Comparison of ENCODE assay signal across 25 cellular contexts in the genomic region with DNA sequence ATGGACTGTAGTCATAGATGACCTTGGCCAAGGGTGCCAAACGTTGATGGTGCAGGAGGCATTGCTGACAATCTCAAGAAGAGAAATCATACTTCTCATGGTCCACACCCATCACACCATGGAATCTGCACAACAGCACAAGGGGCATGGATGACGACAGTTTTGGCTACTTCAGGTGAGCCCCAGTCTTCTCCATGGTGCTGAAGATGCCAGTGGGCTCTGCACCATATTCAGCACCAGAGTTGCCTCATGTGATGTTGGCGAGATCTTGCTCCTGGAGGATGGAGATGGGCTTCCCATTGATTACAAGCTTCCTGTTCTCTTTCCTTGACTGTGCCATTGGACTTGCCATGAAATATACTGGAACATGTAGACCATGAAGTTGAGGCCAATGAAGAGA.
"Had no signal": no experiment of that assay in that cellular context is flagged by ENCODE, and none has a peak within 500 bp of the region (broad histone marks: within the 10 kb centered on the region; RNA-seq: fewer than 3 reads in every experiment).

No MANE protein-coding gene starts in this region.

- DNase-seq: dermis blood vessel endothelial cell; effector memory CD4-positive, alpha-beta T cell; foreskin keratinocyte; heart left ventricle; kidney; stimulated activated CD4-positive, alpha-beta T cell treated with anti-CD3 and anti-CD28 coated beads, Interleukin-12 subunit alpha, Interleukin-12 subunit beta, amount 100 ng/mL, for 4 hours; stimulated activated CD4-positive, alpha-beta T cell treated with anti-CD3 and anti-CD28 coated beads, Interleukin-1b, Interleukin-23, amount 100 ng/mL, for 48 hours; stimulated activated CD4-positive, alpha-beta T cell treated with anti-CD3 and anti-CD28 coated beads, Interleukin-4, amount 100 ng/mL, for 1 hour; stimulated activated CD8-positive, alpha-beta memory T cell treated with anti-CD3 and anti-CD28 coated beads, Interleukin-4, amount 100 ng/mL, for 48 hours; stimulated activated naive CD4-positive, alpha-beta T cell treated with Interleukin-2 at 50 U/mL for 16 hours; stomach; upper lobe of left lung had no signal

- H3K27me3 ChIP-seq: esophagus muscularis mucosa, foreskin keratinocyte, gastroesophageal sphincter, heart left ventricle, hepatocyte, neutrophil, stomach, tibial nerve, upper lobe of left lung had no signal

- H3K4me2 ChIP-seq: hepatocyte, smooth muscle cell had no signal

- H3K4me3 ChIP-seq: coronary artery, esophagus muscularis mucosa, gastroesophageal sphincter, heart left ventricle, hepatocyte, lung, smooth muscle cell, stomach, thoracic aorta, tibial nerve, upper lobe of left lung had no signal

- H3K9ac ChIP-seq: parathyroid adenoma had no signal

- H3K36me3 ChIP-seq: esophagus muscularis mucosa, gastroesophageal sphincter, heart left ventricle, neutrophil, stomach, thoracic aorta, tibial nerve, upper lobe of left lung had no signal

- H3K27ac ChIP-seq: coronary artery, esophagus muscularis mucosa, foreskin keratinocyte, gastroesophageal sphincter, heart left ventricle, hepatocyte, neutrophil, parathyroid adenoma, stomach, thoracic aorta, tibial nerve, upper lobe of left lung had no signal

- H3K9me3 ChIP-seq: gastroesophageal sphincter, neutrophil, thoracic aorta had no signal

- ATAC-seq: foreskin keratinocyte; gastroesophageal sphincter; heart left ventricle; left lobe of liver; natural killer cell treated with Interleukin-12 subunit alpha and Interleukin-12 subunit beta and Interleukin-15 and Interleukin-18, amount 100 ng/mL, for 72 hours; sciatic nerve had no signal

- H2AFZ ChIP-seq: hepatocyte, parathyroid adenoma had no signal

- H3K79me2 ChIP-seq: hepatocyte, parathyroid adenoma had no signal

- H3K4me1 ChIP-seq: esophagus muscularis mucosa, foreskin keratinocyte, gastroesophageal sphincter, heart left ventricle, parathyroid adenoma, stomach, tibial nerve, upper lobe of left lung had no signal
